Comparison of ENCODE assay signal across 12 cellular contexts in genomic region chr7:123190109-123190831, GRCh38. TPM values are rescaled to one million over a fixed set of nuclear protein-coding genes. Genes with fewer than 3 reads are reported as not detected.
DNase-seq lines count a peak whose midpoint lies in the region; ATAC-seq and TF ChIP-seq lines count a peak whose summit lies in the region.
"Had no signal": no experiment of that assay in that cellular context is flagged by ENCODE, and none has a peak within 500 bp of the region (broad histone marks: within the 10 kb centered on the region; RNA-seq: fewer than 3 reads in every experiment).

No MANE protein-coding gene starts in this region.

- peak; percentile 6 for DNase-seq in myocyte (ENCODE audit: low read depth)
- DNase-seq in brain microvascular endothelial cell = no peak
- DNase-seq in AML-193 (lab: John Stamatoyannopoulos, UW) = no peak
- DNase-seq in superior temporal gyrus (ENCODE audit: extremely low spot score) = no peak
- DNase-seq: activated CD4-positive, CD25-positive, alpha-beta regulatory T cell treated with anti-CD3 and anti-CD28 coated beads, Interleukin-2, amount 50 U/mL, for 72 hours; GDM1; trophoblast cell had no signal

- no peaks in the 10 kb centered on the region for H3K36me3 ChIP-seq in brain microvascular endothelial cell (replicated peaks)

- no peaks in the 10 kb centered on the region for H3K27me3 ChIP-seq in brain microvascular endothelial cell (replicated peaks)

- in situ Hi-C loops in brain microvascular endothelial cell (cut with HindIII; ENCODE audit: low pct_ligation_motif_present, low sequenced_read_pairs) = no loop called here

- no peak for TF ChIP-seq CTCF in brain microvascular endothelial cell (IDR thresholded peaks at IDR 0.05; ENCODE audit: low read depth, low read length, missing control alignments)

- H3K27ac ChIP-seq in brain microvascular endothelial cell = no peak overlapping the region

- H3K4me3 ChIP-seq in brain microvascular endothelial cell (ENCODE audit: low read depth, low read length) = no peak overlapping the region

- ATAC-seq in GM18873 (IDR thresholded peaks at IDR 0.05; ENCODE audit: low FRiP score, unreplicated experiment) (peak; percentile 98), GM21737 (IDR thresholded peaks at IDR 0.05; ENCODE audit: unreplicated experiment) (peak; percentile 96), HG03439 (IDR thresholded peaks at IDR 0.05; ENCODE audit: unreplicated experiment) (peak; percentile 99)

RNA-seq across cellular contexts. Expression of gene SLC13A1, which starts 9.5 kb away (rescaled TPM):
- not detected in 2 replicates for total RNA-seq in myocyte
- polyA plus RNA-seq in myocyte (2012) = not detected
- total RNA-seq: HepG2, mononuclear cell had no signal
- polyA plus RNA-seq: HepG2 had no signal
